Comparison of ENCODE assay signal across 22 cellular contexts in the genomic region with DNA sequence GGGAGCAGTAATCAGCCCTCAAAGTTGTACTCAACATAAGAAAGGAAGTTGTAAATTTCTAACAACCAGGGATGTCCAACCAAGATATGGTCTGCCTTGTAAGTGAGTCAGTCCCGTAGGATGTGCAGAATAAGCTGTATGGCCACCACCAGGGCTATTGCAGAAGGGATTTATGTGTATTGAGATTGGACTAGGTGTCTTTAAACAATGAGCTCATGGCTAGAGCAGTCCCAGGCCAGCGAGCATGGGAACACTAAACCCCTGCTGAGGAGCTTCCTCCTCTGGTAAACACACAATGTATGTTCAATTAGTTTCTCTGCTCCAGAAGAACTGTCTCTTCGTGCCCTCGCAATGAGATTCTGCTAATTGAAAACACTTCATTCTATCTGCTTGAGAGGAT.
DNase-seq lines count a peak whose midpoint lies in the region; ATAC-seq, FAIRE-seq and TF ChIP-seq lines count a peak whose summit lies in the region.
"Had no signal": no experiment of that assay in that cellular context is flagged by ENCODE, and none has a peak within 500 bp of the region (broad histone marks: within the 10 kb centered on the region; RNA-seq: fewer than 3 reads in every experiment).

No MANE protein-coding gene starts in this region.

- POLR2A ChIA-PET in OCI-LY7 (lab: Charles Lee), result no interaction called here

- WGBS in GM23248 (ENCODE audit: low coverage in 1 of 2, low lambda C conversion rate in 2 of 2, missing lambda C conversion rate in 2 of 2), 2 experiments, result 35 to 38% methylated on average over 4 of the region's 4 CpGs
- 52 to 82% methylated on average over 3 to 4 of the region's 4 CpGs for whole genome bisulfite sequencing in gastroesophageal sphincter (ENCODE audit: low coverage in 1 of 2), 2 donors

- in situ Hi-C loops in GM23248 (cut with MboI), result no loop called here

- H3K9me2 ChIP-seq in GM23248 (ENCODE audit: insufficient read depth), result no peaks in the 10 kb centered on the region
- H3K9me2 ChIP-seq in OCI-LY7 (ENCODE audit: insufficient read depth, low read length), result no peaks in the 10 kb centered on the region

- TF ChIP-seq POLR2A in gastroesophageal sphincter (IDR thresholded peaks at IDR 0.05), result no peak

- peaks cover 2% of the 10 kb centered on the region for H3K27me3 Mint-ChIP-seq in astrocyte (ENCODE audit: low read depth, unreplicated experiment)

- no TSS peak for BruUV-seq in OCI-LY7 (replicated peaks; lab: Mats Ljungman, UMichigan)

- no peaks in the 10 kb centered on the region for H4K20me1 ChIP-seq in GM23248 (ENCODE audit: insufficient read depth)
- no peaks in the 10 kb centered on the region for H4K20me1 ChIP-seq in astrocyte (ENCODE audit: insufficient read depth, low read length)
- H4K20me1 ChIP-seq in OCI-LY7 (ENCODE audit: insufficient read depth, low read length), result no peaks in the 10 kb centered on the region

- no peak for TF ChIP-seq EP300 in gastroesophageal sphincter (IDR thresholded peaks at IDR 0.05)

- FAIRE-seq in astrocyte (lab: Jason Lieb, UNC), result peak; percentile 45

- H3K36me3 Mint-ChIP-seq in astrocyte (ENCODE audit: low read depth, unreplicated experiment), result no peaks in the 10 kb centered on the region

- H3K9me3 ChIP-seq in GM23248 (ENCODE audit: low read depth), result no peaks in the 10 kb centered on the region
- H3K9me3 ChIP-seq in astrocyte (ENCODE audit: insufficient read depth, low read depth, low read length), result no peaks in the 10 kb centered on the region
- no peaks in the 10 kb centered on the region for H3K9me3 ChIP-seq in gastroesophageal sphincter
- no peaks in the 10 kb centered on the region for H3K9me3 ChIP-seq in OCI-LY7 (ENCODE audit: low read length)
- H3K9me3 ChIP-seq: SJCRH30, testis had no signal

- H2AFZ ChIP-seq in GM23248, result no peak overlapping the region
- no peak overlapping the region for H2AFZ ChIP-seq in astrocyte (ENCODE audit: low read depth, low read length)
- no peak overlapping the region for H2AFZ ChIP-seq in OCI-LY7 (ENCODE audit: low read length)
- H2AFZ ChIP-seq: parathyroid adenoma had no signal

- H3K79me2 ChIP-seq in GM23248 (ENCODE audit: insufficient read depth) (no peaks in the 10 kb centered on the region), astrocyte (ENCODE audit: insufficient read depth, low read length) (no peaks in the 10 kb centered on the region), OCI-LY7 (ENCODE audit: insufficient read depth, low read depth, low read length) (no peaks in the 10 kb centered on the region)
- H3K79me2 ChIP-seq: parathyroid adenoma had no signal

- peaks cover 20% of the 10 kb centered on the region for H3F3A ChIP-seq in GM23248 (ENCODE audit: insufficient read depth)

- H3K9ac ChIP-seq in GM23248 (no peak overlapping the region), astrocyte (ENCODE audit: low read length) (no peak overlapping the region)
- H3K9ac ChIP-seq: parathyroid adenoma had no signal

- CTCF ChIA-PET in OCI-LY7 (lab: Charles Lee; ENCODE audit: unreplicated experiment), result no interaction called here

- H3K4me2 ChIP-seq in GM23248 (ENCODE audit: unreplicated experiment), result peak overlapping the region; percentile 34
- no peak overlapping the region for H3K4me2 ChIP-seq in astrocyte (ENCODE audit: low read length)
- no peak overlapping the region for H3K4me2 ChIP-seq in OCI-LY7 (ENCODE audit: low read length)

- peaks cover 8% of the 10 kb centered on the region for H3K4me1 Mint-ChIP-seq in astrocyte (ENCODE audit: low read depth, unreplicated experiment)
- H3K4me1 Mint-ChIP-seq: B cell had no signal

- H3K27ac Mint-ChIP-seq in astrocyte (ENCODE audit: unreplicated experiment), result no peak overlapping the region
- H3K27ac Mint-ChIP-seq: activated T-helper 2 cell treated with anti-CD3 and anti-CD28 coated beads, Interferon-gamma antibody, Interleukin-2, Interleukin-4, amounts not matched to agents 10 μg/mL and 5 μg/mL and 100 μg/mL, durations not matched to agents 14 hours and 24 hours and 36 hours; B cell; effector memory CD8-positive, alpha-beta T cell; H9 had no signal

- TF ChIP-seq CTCF in astrocyte (IDR thresholded peaks at IDR 0.05; ENCODE audit: insufficient read depth, low read depth, low read length), result no peak
- TF ChIP-seq CTCF in gastroesophageal sphincter (IDR thresholded peaks at IDR 0.05), result no peak
- TF ChIP-seq CTCF in OCI-LY7 (conservative IDR thresholded peaks at IDR 0.05; ENCODE audit: low read length), result no peak

- H3K4me3 ChIP-seq in GM23248, result no peak overlapping the region
- H3K4me3 ChIP-seq in astrocyte (ENCODE audit: insufficient read depth, low read depth, low read length), result no peak overlapping the region
- H3K4me3 ChIP-seq in gastroesophageal sphincter, result no peak overlapping the region
- no peak overlapping the region for H3K4me3 ChIP-seq in OCI-LY7 (ENCODE audit: low read depth, low read length, poor library complexity, severe bottlenecking)
- H3K4me3 ChIP-seq: SJCRH30, testis had no signal

- DNase-seq in AG08395 (ENCODE audit: low spot score) (peak; percentile 64), GM23248 (peak; percentile 71), astrocyte (ENCODE audit: low read depth) (no peak), iris pigment epithelial cell (ENCODE audit: low read depth) (peak; percentile 54), OCI-LY7 (ENCODE audit: low spot score) (no peak)
- no peak for DNase-seq in stimulated activated CD8-positive, alpha-beta memory T cell treated with anti-CD3 and anti-CD28 coated beads, Interleukin-4, amount 100 ng/mL, for 48 hours
- DNase-seq: cerebellar nuclear complex; effector memory CD8-positive, alpha-beta T cell; foreskin keratinocyte; H9; left ventricle myocardium superior; NCI-H1436 treated with DMSO at 0.1 percent for 48 hours; NCI-H524; SJCRH30; stimulated activated CD4-positive, alpha-beta T cell treated with anti-CD3 and anti-CD28 coated beads, Interleukin-4, amount 100 ng/mL, for 24 hours; T-helper 2 cell; testis had no signal

- peaks cover 12% of the 10 kb centered on the region for H3K4me1 ChIP-seq in GM23248 (ENCODE audit: insufficient read depth)
- H3K4me1 ChIP-seq in astrocyte (ENCODE audit: insufficient read depth, low read length), result no peaks in the 10 kb centered on the region
- H3K4me1 ChIP-seq in gastroesophageal sphincter, result no peaks in the 10 kb centered on the region
- no peaks in the 10 kb centered on the region for H3K4me1 ChIP-seq in OCI-LY7 (ENCODE audit: insufficient read depth, low read length, poor library complexity, severe bottlenecking)
- H3K4me1 ChIP-seq: foreskin keratinocyte, SJCRH30, testis had no signal

- H3K36me3 ChIP-seq in GM23248 (ENCODE audit: low read depth) (no peaks in the 10 kb centered on the region), astrocyte (ENCODE audit: insufficient read depth, low read length) (no peaks in the 10 kb centered on the region), gastroesophageal sphincter (no peaks in the 10 kb centered on the region), OCI-LY7 (ENCODE audit: insufficient read depth, low read length) (no peaks in the 10 kb centered on the region)
- H3K36me3 ChIP-seq: SJCRH30 had no signal

- H3K9me3 Mint-ChIP-seq in astrocyte (ENCODE audit: unreplicated experiment), result no peaks in the 10 kb centered on the region
- H3K9me3 Mint-ChIP-seq: activated T-helper 2 cell treated with anti-CD3 and anti-CD28 coated beads, Interferon-gamma antibody, Interleukin-2, Interleukin-4, amounts not matched to agents 10 μg/mL and 5 μg/mL and 100 μg/mL, durations not matched to agents 14 hours and 24 hours and 36 hours; effector memory CD8-positive, alpha-beta T cell; H9 had no signal

- H3K4me3 Mint-ChIP-seq in astrocyte (ENCODE audit: unreplicated experiment), result no peak overlapping the region
- H3K4me3 Mint-ChIP-seq: B cell; effector memory CD8-positive, alpha-beta T cell; H9 had no signal

- ATAC-seq in gastroesophageal sphincter (no peak), HG02610 (IDR thresholded peaks at IDR 0.05; ENCODE audit: unreplicated experiment) (no peak)
- ATAC-seq: effector memory CD8-positive, alpha-beta T cell; foreskin keratinocyte; left ventricle myocardium superior had no signal

- no peaks in the 10 kb centered on the region for H3K27me3 ChIP-seq in GM23248 (replicated peaks; ENCODE audit: insufficient read depth)
- H3K27me3 ChIP-seq in astrocyte (ENCODE audit: insufficient read depth, low read length), result peaks cover 4% of the 10 kb centered on the region
- H3K27me3 ChIP-seq in gastroesophageal sphincter, result no peaks in the 10 kb centered on the region
- H3K27me3 ChIP-seq: foreskin keratinocyte, testis had no signal

- intact Hi-C loops in OCI-LY7 (cut with micrococcal nuclease; ENCODE audit: unreplicated experiment), result no loop called here

- no peak overlapping the region for H3K27ac ChIP-seq in GM23248
- no peak overlapping the region for H3K27ac ChIP-seq in astrocyte (ENCODE audit: low read depth, low read length)
- no peak overlapping the region for H3K27ac ChIP-seq in gastroesophageal sphincter
- no peak overlapping the region for H3K27ac ChIP-seq in OCI-LY7 (ENCODE audit: low read depth, low read length, poor library complexity, severe bottlenecking)
- H3K27ac ChIP-seq: foreskin keratinocyte, parathyroid adenoma, SJCRH30, testis had no signal

Comparison
In these comparisons a context has a peak if more than half of its experiments do, and no peak if none do; other contexts are left out.
1. DNase-seq: peak in AG08395 (single experiment), GM23248 (single experiment) and iris pigment epithelial cell (single experiment); none in astrocyte (single experiment), stimulated activated CD8-positive, alpha-beta memory T cell treated with anti-CD3 and anti-CD28 coated beads, Interleukin-4, amount 100 ng/mL, for 48 hours (single experiment) and OCI-LY7 (single experiment).